Comparison of ENCODE assay signal across 15 cellular contexts in the genomic region with DNA sequence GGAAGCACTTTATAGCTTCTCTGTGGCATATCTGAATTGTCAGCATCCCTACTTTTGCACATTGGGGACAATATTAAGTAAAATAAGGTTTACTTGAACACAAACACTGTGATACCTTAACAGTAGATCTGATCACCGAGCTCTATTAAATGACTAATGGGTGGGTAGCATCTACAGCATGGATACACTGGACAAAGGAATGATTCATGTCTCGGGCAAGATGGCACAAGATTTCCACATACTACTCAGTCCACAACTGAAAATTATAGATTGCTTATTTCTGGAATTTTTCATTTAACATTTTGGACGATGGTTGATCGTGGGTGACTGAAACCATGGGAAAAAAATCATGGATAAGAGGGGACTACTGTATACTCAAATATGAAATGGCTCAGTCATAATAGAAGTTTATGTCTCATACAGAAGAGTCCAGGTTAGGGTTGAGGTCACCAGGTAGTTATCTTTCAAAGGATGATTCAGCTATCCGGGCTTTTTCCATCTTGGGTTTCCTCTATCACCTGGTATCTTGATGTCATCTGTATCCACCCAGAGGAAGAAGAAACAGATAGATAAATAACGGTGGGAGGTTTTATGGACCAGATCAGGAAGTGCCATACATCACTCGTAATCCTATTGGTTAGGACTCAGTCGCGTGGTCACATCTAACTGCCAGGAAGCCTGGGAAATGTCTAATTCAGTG.
"Had no signal": no experiment of that assay in that cellular context is flagged by ENCODE, and none has a peak within 500 bp of the region (broad histone marks: within the 10 kb centered on the region; RNA-seq: fewer than 3 reads in every experiment).

No MANE protein-coding gene starts in this region.

- H3K27me3 ChIP-seq: esophagus squamous epithelium, sigmoid colon, stomach, transverse colon had no signal

- H3K9me3 ChIP-seq: esophagus squamous epithelium, sigmoid colon, stomach, thoracic aorta, transverse colon had no signal

- DNase-seq: effector memory CD4-positive, alpha-beta T cell; esophagus squamous epithelium; foreskin fibroblast; kidney; left colon; natural killer cell; posterior cingulate gyrus; sigmoid colon; stimulated activated CD4-positive, alpha-beta T cell treated with anti-CD3 and anti-CD28 coated beads, Interleukin-12 subunit alpha, Interleukin-12 subunit beta, amount 100 ng/mL, for 4 hours; stimulated activated naive CD4-positive, alpha-beta T cell; stomach; substantia nigra; transverse colon had no signal

- H3K36me3 ChIP-seq: esophagus squamous epithelium, sigmoid colon, stomach, thoracic aorta, transverse colon had no signal

- H3K4me3 ChIP-seq: esophagus squamous epithelium, sigmoid colon, skin epidermis, stomach, thoracic aorta, transverse colon had no signal

- H3K4me1 ChIP-seq: stomach, transverse colon had no signal

- H3K27ac ChIP-seq: esophagus squamous epithelium, sigmoid colon, stomach, thoracic aorta, transverse colon had no signal

- ATAC-seq: left colon, natural killer cell had no signal
